10 cellular contexts compared by ENCODE assay signal in genomic region chr10:43076876-43077420, GRCh38. TPM values are rescaled to one million over a fixed set of nuclear protein-coding genes. Genes with fewer than 3 reads are reported as not detected.
DNase-seq lines count a peak whose midpoint lies in the region; ATAC-seq, FAIRE-seq and TF ChIP-seq lines count a peak whose summit lies in the region.
"Had no signal": no experiment of that assay in that cellular context is flagged by ENCODE, and none has a peak within 500 bp of the region (broad histone marks: within the 10 kb centered on the region; RNA-seq: fewer than 3 reads in every experiment).

Gene RET (plus strand): TSS chr10:43077069. CDS start chr10:43077259, 190 bp downstream.

- no peak for TF ChIP-seq POLR2A in endothelial cell of umbilical vein (IDR thresholded peaks at IDR 0.05; ENCODE audit: low read depth, low read length)

- H3K9me1 ChIP-seq in endothelial cell of umbilical vein (replicated peaks; ENCODE audit: control insufficient read depth, extremely low read depth, insufficient read depth, low read length): no peaks in the 10 kb centered on the region

- H3K4me3 ChIP-seq in PC-3 (ENCODE audit: low read length) (peak within 1 kb of the TSS; percentile 55), endothelial cell of umbilical vein (replicated peaks in 1 of 3; ENCODE audit: insufficient read depth in 1 of 3, low read depth in 1 of 3, low read length in 3 of 3) (no peak within 1 kb of the TSS)
- H3K4me3 ChIP-seq: SJSA1 had no signal

- BruUV-seq in PC-3 (replicated peaks; lab: Mats Ljungman, UMichigan) (no TSS peak), endothelial cell of umbilical vein (replicated peaks; lab: Mats Ljungman, UMichigan) (no TSS peak)

- H3K9me3 Mint-ChIP-seq in natural killer cell treated with Interleukin-12 subunit alpha and Interleukin-12 subunit beta and Interleukin-15 and Interleukin-18, amount 100 ng/mL, for 72 hours: no peaks in the 10 kb centered on the region

- TF ChIP-seq CTCF in PC-3 (conservative IDR thresholded peaks at IDR 0.05; ENCODE audit: low read depth, low read length) (no peak), endothelial cell of umbilical vein (IDR thresholded peaks at IDR 0.05; ENCODE audit: extremely low read depth in 1 of 2, insufficient read depth in 1 of 2, low read depth in 1 of 2, low read length in 2 of 2) (no peak)

- H3K4me1 ChIP-seq in PC-3 (ENCODE audit: insufficient read depth, low read length) (no peaks in the 10 kb centered on the region), endothelial cell of umbilical vein (ENCODE audit: control insufficient read depth, extremely low read depth, insufficient read depth, low read length) (peaks cover 2% of the 10 kb centered on the region)
- H3K4me1 ChIP-seq: SJSA1 had no signal

- H3K27ac Mint-ChIP-seq in natural killer cell treated with Interleukin-12 subunit alpha and Interleukin-12 subunit beta and Interleukin-15 and Interleukin-18, amount 100 ng/mL, for 72 hours: no peak within 1 kb of the TSS

- H3K36me3 Mint-ChIP-seq in natural killer cell treated with Interleukin-12 subunit alpha and Interleukin-12 subunit beta and Interleukin-15 and Interleukin-18, amount 100 ng/mL, for 72 hours: no peaks in the 10 kb centered on the region

- peaks cover 19 to 22% of the 10 kb centered on the region in 2 donors for H3K27me3 Mint-ChIP-seq in natural killer cell treated with Interleukin-12 subunit alpha and Interleukin-12 subunit beta and Interleukin-15 and Interleukin-18, amount 100 ng/mL, for 72 hours

- intact Hi-C loops in PC-3 (cut with micrococcal nuclease) (no loop called here), endothelial cell of umbilical vein (cut with micrococcal nuclease) (no loop called here)

- POLR2A ChIA-PET in PC-3 (lab: Charles Lee; ENCODE audit: unreplicated experiment) (no interaction called here), endothelial cell of umbilical vein (lab: Charles Lee) (no interaction called here)

- H3F3A ChIP-seq in PC-3 (ENCODE audit: low read length, unreplicated experiment): no peaks in the 10 kb centered on the region

- H3K79me2 ChIP-seq in PC-3 (ENCODE audit: low read length): no peaks in the 10 kb centered on the region
- no peaks in the 10 kb centered on the region for H3K79me2 ChIP-seq in endothelial cell of umbilical vein (ENCODE audit: control insufficient read depth, insufficient read depth, low read length)

- CTCF ChIA-PET in PC-3 (lab: Charles Lee): interaction anchor here (0.6 kb wide), 2 partner anchors 212 to 759 kb away, joined by 3 to 7 read pairs; no protein-coding TSS in a partner anchor
- CTCF ChIA-PET in endothelial cell of umbilical vein (lab: Charles Lee): interaction anchor here (0.5 kb wide), 1 partner anchor 323 kb away, joined by 3 read pairs; no protein-coding TSS in a partner anchor

- FAIRE-seq in endothelial cell of umbilical vein (lab: Jason Lieb, UNC): no peak

- no peaks in the 10 kb centered on the region for H4K20me1 ChIP-seq in PC-3 (ENCODE audit: low read length)
- no peaks in the 10 kb centered on the region for H4K20me1 ChIP-seq in endothelial cell of umbilical vein (replicated peaks; ENCODE audit: control insufficient read depth, extremely low read depth, insufficient read depth, low read length)

- H3K9me3 ChIP-seq in PC-3 (ENCODE audit: low read length) (no peaks in the 10 kb centered on the region), endothelial cell of umbilical vein (replicated peaks; ENCODE audit: control insufficient read depth, insufficient read depth, low read length) (no peaks in the 10 kb centered on the region)
- H3K9me3 ChIP-seq: SJSA1 had no signal

- H2AFZ ChIP-seq in PC-3 (ENCODE audit: low read length) (no peak within 1 kb of the TSS), endothelial cell of umbilical vein (ENCODE audit: low read depth, low read length) (peak within 1 kb of the TSS; percentile 52)

- DNase-seq in DMS 273 (lab: John Stamatoyannopoulos, UW; ENCODE audit: unreplicated experiment) (peak; percentile 56), DMS 273 treated with DMSO at 0.1 percent for 48 hours (lab: John Stamatoyannopoulos, UW) (no peak), PC-3 (no peak), endothelial cell of umbilical vein (ENCODE audit: low read depth, low spot score) (no peak), pons (ENCODE audit: low spot score) (no peak), NCI-H1105 (lab: John Stamatoyannopoulos, UW) (no peak)
- DNase-seq in natural killer cell treated with Interleukin-12 subunit alpha and Interleukin-12 subunit beta and Interleukin-15 and Interleukin-18, amount 100 ng/mL, for 72 hours (ENCODE audit: low spot score): no peak

- peaks cover 0 to 13% of the 10 kb centered on the region in 2 donors for H3K4me1 Mint-ChIP-seq in natural killer cell treated with Interleukin-12 subunit alpha and Interleukin-12 subunit beta and Interleukin-15 and Interleukin-18, amount 100 ng/mL, for 72 hours (ENCODE audit: low read depth in 2 of 2)

- H3K9ac ChIP-seq in PC-3 (ENCODE audit: low read length): no peak within 1 kb of the TSS
- H3K9ac ChIP-seq in endothelial cell of umbilical vein (replicated peaks; ENCODE audit: extremely low read depth, insufficient read depth, low read length): no peak within 1 kb of the TSS

- H3K27ac ChIP-seq in PC-3 (ENCODE audit: low read length) (no peak within 1 kb of the TSS), endothelial cell of umbilical vein (ENCODE audit: insufficient read depth, low read depth, low read length) (no peak within 1 kb of the TSS)
- H3K27ac ChIP-seq: 22Rv1, SJSA1 had no signal

- no peaks in the 10 kb centered on the region for H3K36me3 ChIP-seq in PC-3 (ENCODE audit: low read depth, low read length)
- H3K36me3 ChIP-seq in endothelial cell of umbilical vein (ENCODE audit: control insufficient read depth in 2 of 2, extremely low read depth in 1 of 2, insufficient read depth in 2 of 2, low read length in 2 of 2): no peaks in the 10 kb centered on the region
- H3K36me3 ChIP-seq: SJSA1 had no signal

- H3K27me3 ChIP-seq in PC-3 (ENCODE audit: low read length) (peaks cover 37% of the 10 kb centered on the region), endothelial cell of umbilical vein (ENCODE audit: control insufficient read depth in 2 of 2, insufficient read depth in 2 of 2, low read length in 2 of 2) (peaks cover 17% of the 10 kb centered on the region in 2 experiments)

- dilution Hi-C loops in endothelial cell of umbilical vein (cut with MboI; ENCODE audit: extremely low pct_ligation_motif_present, low sequenced_read_pairs): no loop called here

- H3K4me2 ChIP-seq in PC-3 (ENCODE audit: low read length) (peak within 1 kb of the TSS; percentile 64), endothelial cell of umbilical vein (ENCODE audit: insufficient read depth, low read length) (no peak within 1 kb of the TSS)

- H3K4me3 Mint-ChIP-seq in natural killer cell treated with Interleukin-12 subunit alpha and Interleukin-12 subunit beta and Interleukin-15 and Interleukin-18, amount 100 ng/mL, for 72 hours: peak within 1 kb of the TSS; percentile 21

- H3K9me2 ChIP-seq in PC-3 (replicated peaks; ENCODE audit: low read length): no peaks in the 10 kb centered on the region

- ATAC-seq in PC-3 (no peak), HG02571 (IDR thresholded peaks at IDR 0.05; ENCODE audit: unreplicated experiment) (no peak)
- peak; percentile 48 to 73 for ATAC-seq in natural killer cell treated with Interleukin-12 subunit alpha and Interleukin-12 subunit beta and Interleukin-15 and Interleukin-18, amount 100 ng/mL, for 72 hours

TF ChIP-seq in endothelial cell of umbilical vein, 7 proteins besides CTCF, POLR2A, EP300 and RAD21:
- TF ChIP-seq GATA2 (IDR thresholded peaks at IDR 0.05; ENCODE audit: insufficient read depth, insufficient read length, low read depth, low read length) (no peak), EZH2 (IDR thresholded peaks at IDR 0.05; ENCODE audit: borderline replicate concordance, low read depth, low read length, severe bottlenecking) (peak; percentile 51)

RNA-seq across cellular contexts. Expression of gene RET, which starts in this region (rescaled TPM):
- not detected in 2 replicates for total RNA-seq in PC-3 (2014; rRNA removed)
- total RNA-seq in endothelial cell of umbilical vein: 0.22 TPM in 1 of 2 replicates, not detected in the other
- polyA plus RNA-seq in endothelial cell of umbilical vein: 0.03 and 0.04 TPM in 2 replicates
- polyA plus RNA-seq in endothelial cell of umbilical vein (2011; cell fraction: cytosol; rRNA removed): 0.03 TPM in 2 replicates
- not detected in 2 replicates for polyA plus RNA-seq in endothelial cell of umbilical vein (2011; cell fraction: nucleus; rRNA removed)
- 0.16 TPM in 1 of 2 replicates, not detected in the other for polyA plus RNA-seq in endothelial cell of umbilical vein (2012)
- polyA minus RNA-seq in endothelial cell of umbilical vein: not detected in 2 replicates
- not detected for polyA minus RNA-seq in endothelial cell of umbilical vein (2011; cell fraction: cytosol; rRNA and poly(A)+ RNA removed)
- polyA minus RNA-seq in endothelial cell of umbilical vein (2011; cell fraction: nucleus; rRNA and poly(A)+ RNA removed): not detected in 2 replicates
- not detected for total RNA-seq in natural killer cell treated with Interleukin-12 subunit alpha and Interleukin-12 subunit beta and Interleukin-15 and Interleukin-18, amount 100 ng/mL, for 72 hours
- total RNA-seq: SJSA1 had no signal

Comparison
In these comparisons a context has a peak if more than half of its experiments do, and no peak if none do; other contexts are left out.
1. Peak in ATAC-seq in natural killer cell treated with Interleukin-12 subunit alpha and Interleukin-12 subunit beta and Interleukin-15 and Interleukin-18, amount 100 ng/mL, for 72 hours; RNA of the gene not detected or under 1 TPM.